ENCODE assay signal across 16 cellular contexts in the genomic region with DNA sequence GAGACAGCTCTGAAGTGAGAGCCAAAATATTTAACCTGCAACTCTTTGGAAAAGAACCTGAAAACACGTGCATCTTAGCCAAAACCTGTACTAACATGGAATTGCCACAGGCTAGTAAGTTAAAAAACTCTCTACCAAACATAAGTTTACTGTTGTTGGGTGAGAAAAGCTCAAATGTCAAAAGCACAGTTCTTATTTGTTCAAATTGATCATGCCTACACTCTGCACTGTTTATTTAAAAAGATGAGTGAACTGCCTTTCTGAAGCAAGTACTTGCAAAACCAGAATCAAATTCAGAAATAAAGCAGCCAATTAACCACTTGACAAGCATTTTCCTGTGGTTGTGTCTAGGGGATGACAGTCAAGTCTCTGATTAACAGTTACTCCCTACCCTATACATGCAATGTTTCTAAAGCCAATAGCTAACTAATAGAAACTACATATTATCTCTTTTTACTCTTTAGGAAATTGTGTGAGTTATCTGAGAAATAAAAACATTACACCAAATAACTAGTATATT. TPM values are rescaled to one million over a fixed set of nuclear protein-coding genes. Genes with fewer than 3 reads are reported as not detected.
DNase-seq lines count a peak whose midpoint lies in the region.
"Had no signal": no experiment of that assay in that cellular context is flagged by ENCODE, and none has a peak within 500 bp of the region (broad histone marks: within the 10 kb centered on the region; RNA-seq: fewer than 3 reads in every experiment).

No MANE protein-coding gene starts in this region.

- peaks cover 0 to 7% (median 7%) of the 10 kb centered on the region in 3 donors for H3K27me3 Mint-ChIP-seq in immature natural killer cell (ENCODE audit: low read depth in 3 of 3)

- H3K36me3 ChIP-seq in BLaER1 = no peaks in the 10 kb centered on the region; the same call in 1 of the 2 replicates
- H3K36me3 ChIP-seq: left lung, upper lobe of right lung had no signal

- H3K9me3 ChIP-seq in BLaER1 = no peaks in the 10 kb centered on the region
- H3K9me3 ChIP-seq: BLaER1 treated with 17β-estradiol and CSF1 and Interleukin-3, amounts not matched to agents 10 nM and 100 nM; left lung; upper lobe of right lung had no signal

- H3K27ac Mint-ChIP-seq in immature natural killer cell = peak overlapping the region; percentile 53 to 89 (median 76)
- H3K27ac Mint-ChIP-seq: dendritic cell treated with granulocyte-macrophage colony-stimulating factor and Interleukin-4, amounts not matched to agents 40 ng/mL and 50 ng/mL, for 4 days; WTC11 had no signal

- H3K4me1 Mint-ChIP-seq in immature natural killer cell = peaks cover 80 to 99% of the 10 kb centered on the region in 2 donors

- H3K4me3 Mint-ChIP-seq in immature natural killer cell = peak overlapping the region; percentile 73 to 82 (median 78)
- H3K4me3 Mint-ChIP-seq: dendritic cell treated with granulocyte-macrophage colony-stimulating factor and Interleukin-4, amounts not matched to agents 40 ng/mL and 50 ng/mL, for 4 days; WTC11 had no signal

- H3K36me3 Mint-ChIP-seq in immature natural killer cell = peaks cover 9 to 34% (median 19%) of the 10 kb centered on the region in 3 donors
- H3K36me3 Mint-ChIP-seq: naive thymus-derived CD4-positive, alpha-beta T cell; WTC11 had no signal

- H4K20me1 ChIP-seq in BLaER1 = no peaks in the 10 kb centered on the region
- H4K20me1 ChIP-seq: BLaER1 treated with 17β-estradiol and CSF1 and Interleukin-3, amounts not matched to agents 10 nM and 100 nM had no signal

- H3K27me3 ChIP-seq in BLaER1 = no peaks in the 10 kb centered on the region
- H3K27me3 ChIP-seq: left lung, upper lobe of right lung had no signal

- H3K4me1 ChIP-seq in BLaER1 = peaks cover 41% of the 10 kb centered on the region
- H3K4me1 ChIP-seq: left lung had no signal

- DNase-seq in OCI-M1 (lab: John Stamatoyannopoulos, UW) (peak; percentile 36), immature natural killer cell (peak in 2 of 3 donors; percentile 14 to 30), NCI-H1930 (lab: John Stamatoyannopoulos, UW) (no peak), GM19238 (ENCODE audit: insufficient read length, low spot score) (no peak), middle frontal gyrus (ENCODE audit: extremely low spot score, low spot score) (no peak)
- DNase-seq: anterior cingulate cortex; left lung; naive thymus-derived CD4-positive, alpha-beta T cell; NCI-H187 treated with DMSO at 0.1 percent for 48 hours; upper lobe of right lung had no signal

- peak overlapping the region; percentile 55 for H3K4me2 ChIP-seq in BLaER1

- H3K9me3 Mint-ChIP-seq in immature natural killer cell = no peaks in the 10 kb centered on the region
- H3K9me3 Mint-ChIP-seq: dendritic cell treated with granulocyte-macrophage colony-stimulating factor and Interleukin-4, amounts not matched to agents 40 ng/mL and 50 ng/mL, for 4 days; naive thymus-derived CD4-positive, alpha-beta T cell; WTC11 had no signal

- peak overlapping the region; percentile 31; the same call in 1 of the 2 replicates for H3K9ac ChIP-seq in BLaER1
- H3K9ac ChIP-seq: BLaER1 treated with 17β-estradiol and CSF1 and Interleukin-3, amounts not matched to agents 10 nM and 100 nM had no signal

- H3K27ac ChIP-seq in BLaER1 = no peak overlapping the region
- H3K27ac ChIP-seq: BLaER1 treated with 17β-estradiol and CSF1 and Interleukin-3, amounts not matched to agents 10 nM and 100 nM; HL-60; left lung; upper lobe of right lung had no signal

- no peak overlapping the region for H3K4me3 ChIP-seq in BLaER1
- H3K4me3 ChIP-seq in GM08714 (ENCODE audit: low read length) = peak overlapping the region; percentile 36; the same call in 1 of the 2 replicates
- H3K4me3 ChIP-seq: BLaER1 treated with 17β-estradiol and CSF1 and Interleukin-3, amounts not matched to agents 10 nM and 100 nM; left lung; upper lobe of right lung had no signal

RNA-seq across cellular contexts. Expression of a gene that starts 5.6 kb away (rescaled TPM):
- polyA plus RNA-seq in immature natural killer cell = 10 to 100 TPM in 1 of 3 donors, 1 to 10 TPM in 2; 3.6 to 13.6 (median 8.0) TPM

Comparison
In these comparisons a context has a peak if more than half of its experiments do, and no peak if none do; other contexts are left out.
1. DNase-seq: peak in OCI-M1 (single experiment) and immature natural killer cell (2 of 3); none in NCI-H1930 (0 of 2), GM19238 (single experiment) and middle frontal gyrus (single experiment).